In genomic region chr1:193979219-193979618, GRCh38 we compare ENCODE assay signal across 1 cellular context.
TF ChIP-seq lines count a peak whose summit lies in the region.

No MANE protein-coding gene starts in this region.

TF ChIP-seq in H1, 55 proteins besides CTCF, POLR2A, EP300 and RAD21 (continued from another document):
- TF ChIP-seq NANOG (IDR thresholded peaks at IDR 0.05; ENCODE audit: insufficient read depth, low read depth, low read length, poor library complexity, severe bottlenecking), result no peak
TF ChIP-seq in H1: peak in this region for 0.
